ENCODE assay signal across 25 cellular contexts in genomic region chr11:36264011-36264410, GRCh38. TPM values are rescaled to one million over a fixed set of nuclear protein-coding genes. Genes with fewer than 3 reads are reported as not detected.
DNase-seq lines count a peak whose midpoint lies in the region; ATAC-seq and TF ChIP-seq lines count a peak whose summit lies in the region.
"Had no signal": no experiment of that assay in that cellular context is flagged by ENCODE, and none has a peak within 500 bp of the region (broad histone marks: within the 10 kb centered on the region; RNA-seq: fewer than 3 reads in every experiment).

No MANE protein-coding gene starts in this region.

- no peak overlapping the region for H3K9ac ChIP-seq in neural progenitor cell
- H3K9ac ChIP-seq: BLaER1 had no signal

- H3K27ac ChIP-seq in neural progenitor cell (no peak overlapping the region), suprapubic skin (no peak overlapping the region)
- H3K27ac ChIP-seq: BLaER1 had no signal

- TF ChIP-seq POLR2A in suprapubic skin (IDR thresholded peaks at IDR 0.05), result no peak

- no peaks in the 10 kb centered on the region for H3K79me2 ChIP-seq in neural progenitor cell (ENCODE audit: low read depth)

- H3K4me3 ChIP-seq in neural progenitor cell (no peak overlapping the region), suprapubic skin (no peak overlapping the region)
- H3K4me3 ChIP-seq: BLaER1, GM12878 had no signal

- H4K20me1 ChIP-seq in neural progenitor cell (ENCODE audit: low read depth), result no peaks in the 10 kb centered on the region
- H4K20me1 ChIP-seq: BLaER1 had no signal

- peaks cover 52 to 54% of the 10 kb centered on the region in 2 donors for H3K27me3 Mint-ChIP-seq in effector memory CD8-positive, alpha-beta T cell
- H3K27me3 Mint-ChIP-seq in neural progenitor cell (ENCODE audit: insufficient read depth, low read depth) (peaks cover 3% of the 10 kb centered on the region), osteocyte (ENCODE audit: unreplicated experiment) (peaks cover 13% of the 10 kb centered on the region)
- H3K27me3 Mint-ChIP-seq in activated CD8-positive, alpha-beta memory T cell treated with anti-CD3 and anti-CD28 coated beads, Interleukin-2, amount 10 ng/mL, durations not matched to agents 7 days and 5 days, result peaks cover 13% of the 10 kb centered on the region

- no peaks in the 10 kb centered on the region for H3K36me3 Mint-ChIP-seq in effector memory CD8-positive, alpha-beta T cell (ENCODE audit: insufficient read depth)
- H3K36me3 Mint-ChIP-seq in neural progenitor cell (peaks cover 2% of the 10 kb centered on the region), osteocyte (ENCODE audit: unreplicated experiment) (no peaks in the 10 kb centered on the region)
- no peaks in the 10 kb centered on the region for H3K36me3 Mint-ChIP-seq in activated CD8-positive, alpha-beta memory T cell treated with anti-CD3 and anti-CD28 coated beads, Interleukin-2, amount 10 ng/mL, durations not matched to agents 7 days and 5 days
- H3K36me3 Mint-ChIP-seq: CD14-positive monocyte; CD4-positive, CD25-positive, alpha-beta regulatory T cell; CD8-positive, alpha-beta memory T cell had no signal

- no peak for TF ChIP-seq EP300 in suprapubic skin (IDR thresholded peaks at IDR 0.05)

- DNase-seq in effector memory CD8-positive, alpha-beta T cell, result no peak
- DNase-seq in neural progenitor cell (ENCODE audit: low spot score), result no peak
- DNase-seq in osteocyte (ENCODE audit: extremely low spot score, unreplicated experiment), result peak; percentile 30
- no peak for DNase-seq in activated CD8-positive, alpha-beta memory T cell treated with anti-CD3 and anti-CD28 coated beads, Interleukin-2, amount 10 ng/mL, durations not matched to agents 7 days and 5 days
- no peak for DNase-seq in suprapubic skin (ENCODE audit: low spot score in 2 of 2)
- DNase-seq: 8988T; ACHN; BE2C; C1 segment of cervical spinal cord; CD4-positive, alpha-beta memory T cell; CD4-positive, CD25-positive, alpha-beta regulatory T cell; CD8-positive, alpha-beta memory T cell; COR-L47; DMS 273 treated with DMSO at 0.1 percent for 48 hours; DMS153; DMS53; DMS79; DND-41; EL; GDM1 had no signal

- H3K27ac Mint-ChIP-seq in effector memory CD8-positive, alpha-beta T cell, result peak overlapping the region; percentile 1 to 16
- H3K27ac Mint-ChIP-seq in neural progenitor cell, result peak overlapping the region; percentile 57
- no peak overlapping the region for H3K27ac Mint-ChIP-seq in osteocyte (ENCODE audit: unreplicated experiment)
- no peak overlapping the region for H3K27ac Mint-ChIP-seq in activated CD8-positive, alpha-beta memory T cell treated with anti-CD3 and anti-CD28 coated beads, Interleukin-2, amount 10 ng/mL, durations not matched to agents 7 days and 5 days
- H3K27ac Mint-ChIP-seq: CD14-positive monocyte; CD4-positive, alpha-beta memory T cell; CD4-positive, CD25-positive, alpha-beta regulatory T cell; CD8-positive, alpha-beta memory T cell had no signal

- H3K36me3 ChIP-seq in neural progenitor cell (no peaks in the 10 kb centered on the region), suprapubic skin (no peaks in the 10 kb centered on the region)
- H3K36me3 ChIP-seq: BE2C, BLaER1 had no signal

- no peak overlapping the region for H3K4me3 Mint-ChIP-seq in effector memory CD8-positive, alpha-beta T cell
- H3K4me3 Mint-ChIP-seq in neural progenitor cell (no peak overlapping the region), osteocyte (ENCODE audit: unreplicated experiment) (no peak overlapping the region)
- H3K4me3 Mint-ChIP-seq in activated CD8-positive, alpha-beta memory T cell treated with anti-CD3 and anti-CD28 coated beads, Interleukin-2, amount 10 ng/mL, durations not matched to agents 7 days and 5 days, result no peak overlapping the region
- H3K4me3 Mint-ChIP-seq: CD14-positive monocyte; CD4-positive, alpha-beta memory T cell; CD4-positive, CD25-positive, alpha-beta regulatory T cell; CD8-positive, alpha-beta memory T cell had no signal

- WGBS in suprapubic skin, result 82% methylated on average over 4 of the region's 4 CpGs

- no peak overlapping the region for H3K4me2 ChIP-seq in neural progenitor cell
- H3K4me2 ChIP-seq: BLaER1 had no signal

- peaks cover 5% of the 10 kb centered on the region for H3K4me1 ChIP-seq in neural progenitor cell
- peaks cover 2% of the 10 kb centered on the region for H3K4me1 ChIP-seq in suprapubic skin
- H3K4me1 ChIP-seq: BE2C had no signal

- peaks cover 0 to under 1% of the 10 kb centered on the region in 2 donors for H3K4me1 Mint-ChIP-seq in effector memory CD8-positive, alpha-beta T cell (ENCODE audit: low read depth in 2 of 2)
- H3K4me1 Mint-ChIP-seq in neural progenitor cell, result peaks cover 35% of the 10 kb centered on the region
- H3K4me1 Mint-ChIP-seq in osteocyte (ENCODE audit: unreplicated experiment), result peaks cover 1% of the 10 kb centered on the region
- H3K4me1 Mint-ChIP-seq in activated CD8-positive, alpha-beta memory T cell treated with anti-CD3 and anti-CD28 coated beads, Interleukin-2, amount 10 ng/mL, durations not matched to agents 7 days and 5 days, result no peaks in the 10 kb centered on the region
- H3K4me1 Mint-ChIP-seq: CD8-positive, alpha-beta memory T cell had no signal

- H2AFZ ChIP-seq in neural progenitor cell (replicated peaks), result no peak overlapping the region

- TF ChIP-seq CTCF in neural progenitor cell (IDR thresholded peaks at IDR 0.05) (no peak), osteocyte (IDR thresholded peaks at IDR 0.05) (no peak), suprapubic skin (IDR thresholded peaks at IDR 0.05) (no peak)

- H3K27me3 ChIP-seq in neural progenitor cell (no peaks in the 10 kb centered on the region), suprapubic skin (no peaks in the 10 kb centered on the region)
- H3K27me3 ChIP-seq: BE2C, BLaER1 had no signal

- CTCF ChIA-PET in activated CD8-positive, alpha-beta memory T cell treated with anti-CD3 and anti-CD28 coated beads, Interleukin-2, amount 10 ng/mL, durations not matched to agents 7 days and 5 days (lab: Charles Lee), result interaction anchor here (0.8 to 3.7 kb wide), 3 partner anchors 14 to 215 kb away, joined by 3 to 12 read pairs (median 4); no protein-coding TSS in a partner anchor

- no peak for ATAC-seq in effector memory CD8-positive, alpha-beta T cell (replicated peaks)
- no peak for ATAC-seq in activated CD8-positive, alpha-beta memory T cell treated with anti-CD3 and anti-CD28 coated beads, Interleukin-2, amount 10 ng/mL, durations not matched to agents 7 days and 5 days
- ATAC-seq in HG03469 (IDR thresholded peaks at IDR 0.05; ENCODE audit: unreplicated experiment), result no peak
- ATAC-seq: GM12878 had no signal

- H3K9me3 ChIP-seq in neural progenitor cell (ENCODE audit: low read depth) (no peaks in the 10 kb centered on the region), suprapubic skin (no peaks in the 10 kb centered on the region)
- H3K9me3 ChIP-seq: BE2C, BLaER1 had no signal

- no peaks in the 10 kb centered on the region for H3F3A ChIP-seq in neural progenitor cell (ENCODE audit: low read depth)

- H3K9me3 Mint-ChIP-seq in effector memory CD8-positive, alpha-beta T cell, result no peaks in the 10 kb centered on the region
- H3K9me3 Mint-ChIP-seq in neural progenitor cell (peaks cover 2% of the 10 kb centered on the region), osteocyte (ENCODE audit: unreplicated experiment) (no peaks in the 10 kb centered on the region)
- H3K9me3 Mint-ChIP-seq in activated CD8-positive, alpha-beta memory T cell treated with anti-CD3 and anti-CD28 coated beads, Interleukin-2, amount 10 ng/mL, durations not matched to agents 7 days and 5 days (ENCODE audit: low read depth), result no peaks in the 10 kb centered on the region
- H3K9me3 Mint-ChIP-seq: CD14-positive monocyte; CD4-positive, alpha-beta memory T cell; CD4-positive, CD25-positive, alpha-beta regulatory T cell; CD8-positive, alpha-beta memory T cell had no signal

RNA-seq across cellular contexts. Expression of gene COMMD9, which starts 25.2 kb away (rescaled TPM):
- total RNA-seq in neural progenitor cell (ENCODE audit: low replicate concordance) (27.0 and 28.4 TPM in 2 replicates), osteocyte (69.4 and 71.4 TPM in 2 replicates), suprapubic skin (10 to 100 TPM; 40.1 to 55.0 (median 46.6) TPM)
- 10 to 100 TPM; 33.2 to 40.0 TPM for total RNA-seq in activated CD8-positive, alpha-beta memory T cell treated with anti-CD3 and anti-CD28 coated beads, Interleukin-2, amount 10 ng/mL, durations not matched to agents 7 days and 5 days

RNA-seq across cellular contexts. Expression of gene PRR5L, which starts 32.1 kb away (rescaled TPM):
- total RNA-seq in neural progenitor cell (ENCODE audit: low replicate concordance) (14.7 and 23.4 TPM in 2 replicates), osteocyte (102 and 103 TPM in 2 replicates), suprapubic skin (10 to 100 TPM in 1 of 4 donors, 1 to 10 TPM in 3; 2.2 to 10.9 (median 3.5) TPM)
- total RNA-seq in activated CD8-positive, alpha-beta memory T cell treated with anti-CD3 and anti-CD28 coated beads, Interleukin-2, amount 10 ng/mL, durations not matched to agents 7 days and 5 days, result 10 to 100 TPM in 1 of 2 experiments, 1 to 10 TPM in 1; 6.6 to 11.1 TPM
- total RNA-seq: G401 had no signal

Comparison
In these comparisons a context has a peak if more than half of its experiments do, and no peak if none do; other contexts are left out.
1. H3K27ac Mint-ChIP-seq: peak in effector memory CD8-positive, alpha-beta T cell (2 of 2) and neural progenitor cell (single experiment); none in osteocyte (single experiment) and activated CD8-positive, alpha-beta memory T cell treated with anti-CD3 and anti-CD28 coated beads, Interleukin-2, amount 10 ng/mL, durations not matched to agents 7 days and 5 days (single experiment).